In the genomic region with DNA sequence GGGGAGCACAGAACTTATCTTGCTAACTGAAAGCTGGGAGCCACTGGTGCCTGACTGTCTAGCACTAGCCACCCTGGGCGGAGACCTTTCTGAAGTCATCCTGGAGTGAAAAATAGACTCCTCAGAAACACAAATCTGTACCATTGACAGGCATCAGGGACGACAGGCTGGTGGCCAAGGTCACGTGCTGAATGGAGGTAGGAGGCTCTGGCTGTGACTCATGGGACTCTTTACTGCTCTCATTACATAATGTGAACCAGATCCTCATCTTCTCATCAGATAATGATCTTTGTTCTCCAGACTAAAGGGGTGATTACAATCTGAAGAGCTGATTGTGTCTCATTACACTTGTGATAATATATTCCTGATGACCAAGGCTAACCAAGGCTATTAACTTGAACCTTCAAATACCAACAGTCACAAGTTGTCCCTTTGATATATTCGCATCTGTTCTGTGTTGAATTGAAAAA, we compare ENCODE assay signal across 19 cellular contexts.
DNase-seq lines count a peak whose midpoint lies in the region; ATAC-seq and TF ChIP-seq lines count a peak whose summit lies in the region.
"Had no signal": no experiment of that assay in that cellular context is flagged by ENCODE, and none has a peak within 500 bp of the region (broad histone marks: within the 10 kb centered on the region; RNA-seq: fewer than 3 reads in every experiment).

No MANE protein-coding gene starts in this region.

- H3K4me1 Mint-ChIP-seq in brain (peaks cover 62% of the 10 kb centered on the region), natural killer cell (no peaks in the 10 kb centered on the region)
- H3K4me1 Mint-ChIP-seq: T-cell had no signal

- H3K27ac Mint-ChIP-seq in brain (peak overlapping the region in 4 of 5 experiments; percentile 29 to 80 (median 45)), natural killer cell (no peak overlapping the region)
- H3K27ac Mint-ChIP-seq: activated naive CD8-positive, alpha-beta T cell; T-cell had no signal

- DNase-seq in GM06990 (ENCODE audit: extremely low read depth, insufficient read length) (peak; percentile 43), sciatic nerve (ENCODE audit: low spot score) (no peak), natural killer cell (no peak)
- no peak for DNase-seq in activated naive CD4-positive, alpha-beta T cell (lab: John Stamatoyannopoulos, UW)
- DNase-seq: activated CD4-positive, CD25-positive, alpha-beta regulatory T cell; central memory CD4-positive, alpha-beta T cell; GDM1; NCI-H2029; NCI-H526 treated with DMSO at 0.1 percent for 48 hours; psoas muscle; T-cell had no signal

- no peaks in the 10 kb centered on the region for H3K36me3 ChIP-seq in GM06990 (ENCODE audit: control insufficient read depth, insufficient read depth, low read length)
- H3K36me3 ChIP-seq: gastroesophageal sphincter, HAP-1, thoracic aorta had no signal

- H3K36me3 Mint-ChIP-seq in brain (peaks cover 32% of the 10 kb centered on the region), natural killer cell (peaks cover 2% of the 10 kb centered on the region)
- H3K36me3 Mint-ChIP-seq: activated naive CD8-positive, alpha-beta T cell; T-cell had no signal

- no peak overlapping the region for H3K4me3 ChIP-seq in GM06990 (replicated peaks; ENCODE audit: low read depth, low read length)
- H3K4me3 ChIP-seq: gastroesophageal sphincter, HAP-1, psoas muscle, thoracic aorta had no signal

- TF ChIP-seq CTCF in GM06990 (IDR thresholded peaks at IDR 0.05; ENCODE audit: insufficient read depth, low read length, poor library complexity, severe bottlenecking): no peak
- TF ChIP-seq CTCF in brain (conservative IDR thresholded peaks at IDR 0.05): no peak
- no peak for TF ChIP-seq CTCF in natural killer cell (IDR thresholded peaks at IDR 0.05)

- H3K4me3 Mint-ChIP-seq in brain (no peak overlapping the region), natural killer cell (no peak overlapping the region)
- H3K4me3 Mint-ChIP-seq: activated naive CD8-positive, alpha-beta T cell; T-cell had no signal

- H3K9me3 Mint-ChIP-seq in brain: peaks cover 2 to 29% (median 20%) of the 10 kb centered on the region in 5 experiments
- H3K9me3 Mint-ChIP-seq in natural killer cell: peaks cover 6 to 14% of the 10 kb centered on the region in 2 donors

- H3K27me3 ChIP-seq in GM06990 (replicated peaks; ENCODE audit: control insufficient read depth, insufficient read depth, low read length): no peaks in the 10 kb centered on the region
- H3K27me3 ChIP-seq: gastroesophageal sphincter had no signal

- ATAC-seq in HG03378 (IDR thresholded peaks at IDR 0.05; ENCODE audit: unreplicated experiment) (peak; percentile 48), sciatic nerve (peak; percentile 35), natural killer cell (no peak), GM21723 (IDR thresholded peaks at IDR 0.05; ENCODE audit: unreplicated experiment) (no peak), GM19328 (IDR thresholded peaks at IDR 0.05; ENCODE audit: unreplicated experiment) (no peak)
- ATAC-seq: gastroesophageal sphincter, psoas muscle, T-cell had no signal

- H3K27me3 Mint-ChIP-seq in brain: no peaks in the 10 kb centered on the region
- no peaks in the 10 kb centered on the region for H3K27me3 Mint-ChIP-seq in natural killer cell (ENCODE audit: low read depth in 2 of 2)
- H3K27me3 Mint-ChIP-seq: activated naive CD8-positive, alpha-beta T cell; T-cell had no signal

- intact Hi-C loops in sciatic nerve (cut with DNase I): no loop called here
- intact Hi-C loops in natural killer cell (cut with micrococcal nuclease): no loop called here

Comparison
In these comparisons a context has a peak if more than half of its experiments do, and no peak if none do; other contexts are left out.
1. ATAC-seq: peak in HG03378 (single experiment) and sciatic nerve (single experiment); none in natural killer cell (0 of 3), GM21723 (single experiment) and GM19328 (single experiment).
2. H3K27ac Mint-ChIP-seq: peak in brain (4 of 5); none in natural killer cell (0 of 2).